ENCODE assay signal across 2 cellular contexts in genomic region chr5:63217422-63217821, GRCh38.
TF ChIP-seq lines count a peak whose summit lies in the region.

No MANE protein-coding gene starts in this region.

TF ChIP-seq in liver, 16 proteins besides CTCF, POLR2A, EP300 and RAD21:
- peak; percentile 39 for TF ChIP-seq REST (IDR thresholded peaks at IDR 0.05)
- peak; percentile 52 for TF ChIP-seq YY1 (IDR thresholded peaks at IDR 0.05)
- peak; percentile 63 for TF ChIP-seq HNF4G (IDR thresholded peaks at IDR 0.05)
- TF ChIP-seq FOXA1 (IDR thresholded peaks at IDR 0.05) = peak; percentile 42
- TF ChIP-seq RXRA (IDR thresholded peaks at IDR 0.05) = peak; percentile 99
- peak; percentile 92 for TF ChIP-seq SP1 (IDR thresholded peaks at IDR 0.05)
- TF ChIP-seq EGR1 (IDR thresholded peaks at IDR 0.05; ENCODE audit: low read depth in 2 of 2) = peak; percentile 6 to 56
- TF ChIP-seq HNF4A (conservative IDR thresholded peaks at IDR 0.05) = peak; percentile 86 to 93
- peak; percentile 66 for TF ChIP-seq ATF3 (IDR thresholded peaks at IDR 0.05)
- no peak for TF ChIP-seq TAF1 (conservative IDR thresholded peaks at IDR 0.05)
- TF ChIP-seq ZBTB33 (IDR thresholded peaks at IDR 0.05) = peak; percentile 74
- TF ChIP-seq JUND (IDR thresholded peaks at IDR 0.05) = peak; percentile 56 to 78
- peak; percentile 89 for TF ChIP-seq FOXA2 (IDR thresholded peaks at IDR 0.05)
- TF ChIP-seq NR2F2 (IDR thresholded peaks at IDR 0.05) = peak; percentile 66
- peak in 1 of 2 donors; percentile 15 for TF ChIP-seq GABPA (IDR thresholded peaks at IDR 0.05 in 1 of 2, conservative IDR thresholded peaks at IDR 0.05 in 1 of 2)
- TF ChIP-seq MAX (IDR thresholded peaks at IDR 0.05) = peak; percentile 69
TF ChIP-seq in liver: peak in this region for 15.

TF ChIP-seq in HepG2, 621 proteins besides CTCF, POLR2A, EP300 and RAD21 (continued from another document):
- no peak for TF ChIP-seq ZNF687 (CRISPR knock-in tag; IDR thresholded peaks at IDR 0.05)
- TF ChIP-seq KAT2B (IDR thresholded peaks at IDR 0.05; ENCODE audit: borderline replicate concordance, low read depth, low read length) = no peak
- no peak for TF ChIP-seq NRL (CRISPR knock-in tag; IDR thresholded peaks at IDR 0.05; ENCODE audit: borderline replicate concordance)
- TF ChIP-seq CHD4 (IDR thresholded peaks at IDR 0.05; ENCODE audit: borderline replicate concordance, low read length) = no peak
- no peak for TF ChIP-seq CENPT (CRISPR knock-in tag; IDR thresholded peaks at IDR 0.05; ENCODE audit: low read depth)
- TF ChIP-seq DZIP1 (CRISPR knock-in tag; IDR thresholded peaks at IDR 0.05) = no peak
- no peak for TF ChIP-seq ZNF3 (CRISPR knock-in tag; IDR thresholded peaks at IDR 0.05)
- TF ChIP-seq ZNF124 (CRISPR knock-in tag; IDR thresholded peaks at IDR 0.05) = no peak
- TF ChIP-seq SNAPC4 (CRISPR knock-in tag; IDR thresholded peaks at IDR 0.05) = no peak
- TF ChIP-seq ZNF432 (CRISPR knock-in tag; IDR thresholded peaks at IDR 0.05; ENCODE audit: borderline replicate concordance) = no peak
- TF ChIP-seq ZNF891 (CRISPR knock-in tag; IDR thresholded peaks at IDR 0.05) = no peak
TF ChIP-seq in HepG2: peak in this region for 0.
